In the genomic region with DNA sequence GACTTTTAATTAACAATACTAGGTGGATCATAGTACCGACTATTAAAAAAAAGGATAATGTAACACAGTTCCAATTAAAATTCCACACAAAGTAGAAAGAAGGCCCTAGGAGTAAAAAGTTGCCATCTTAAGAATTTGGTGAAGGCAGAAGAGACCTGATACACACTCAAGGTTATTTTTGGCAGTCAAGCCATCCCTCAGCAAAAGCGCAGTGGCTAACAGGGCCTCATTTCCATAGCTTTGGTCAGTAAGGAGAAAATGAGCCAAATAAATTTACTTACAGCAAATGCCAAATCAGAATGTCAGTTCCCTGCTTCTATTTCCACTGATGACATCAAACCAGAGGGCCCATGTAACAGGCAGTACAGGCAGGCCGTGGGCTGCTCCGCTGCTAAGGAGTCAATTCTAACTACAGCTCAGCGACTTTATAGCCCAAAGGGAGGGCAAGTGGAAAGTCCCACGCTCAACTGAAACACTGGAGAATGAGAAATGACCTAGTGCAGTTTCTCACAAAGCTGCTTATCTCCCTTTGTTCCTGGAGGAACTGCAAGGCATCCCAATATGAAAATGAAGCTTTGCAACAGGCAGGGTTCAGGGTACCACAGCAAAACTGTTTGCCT, we compare ENCODE assay signal across 9 cellular contexts. TPM values are rescaled to one million over a fixed set of nuclear protein-coding genes. Genes with fewer than 3 reads are reported as not detected.
DNase-seq lines count a peak whose midpoint lies in the region; ATAC-seq and TF ChIP-seq lines count a peak whose summit lies in the region.
"Had no signal": no experiment of that assay in that cellular context is flagged by ENCODE, and none has a peak within 500 bp of the region (broad histone marks: within the 10 kb centered on the region; RNA-seq: fewer than 3 reads in every experiment).

No MANE protein-coding gene starts in this region.

- H3K27ac ChIP-seq in subcutaneous abdominal adipose tissue (ENCODE audit: low read depth, low read length) (peak overlapping the region; percentile 11), RWPE1 (no peak overlapping the region)

- no peaks in the 10 kb centered on the region for H3K27me3 ChIP-seq in subcutaneous abdominal adipose tissue (ENCODE audit: control insufficient read depth in 5 of 5, insufficient read depth in 4 of 5, low read length in 5 of 5)
- H3K27me3 ChIP-seq: adrenal gland had no signal

- no peak for TF ChIP-seq CTCF in RWPE1 (conservative IDR thresholded peaks at IDR 0.05; ENCODE audit: low read depth)

- CTCF ChIA-PET in RWPE1 (lab: Yijun Ruan, JAX) = no interaction called here

- peak overlapping the region; percentile 1 for H3K4me3 Mint-ChIP-seq in activated naive CD8-positive, alpha-beta T cell treated with anti-CD3 and anti-CD28 coated beads for 36 hours
- H3K4me3 Mint-ChIP-seq in memory B cell = peak overlapping the region; percentile 51

- H3K27ac Mint-ChIP-seq in activated naive CD8-positive, alpha-beta T cell treated with anti-CD3 and anti-CD28 coated beads for 36 hours = peak overlapping the region; percentile 68
- H3K27ac Mint-ChIP-seq in memory B cell = peak overlapping the region; percentile 75

- POLR2A ChIA-PET in RWPE1 (lab: Yijun Ruan, JAX; ENCODE audit: low non-redundant PET) = no interaction called here

- peaks cover 61% of the 10 kb centered on the region for H3K4me1 Mint-ChIP-seq in activated naive CD8-positive, alpha-beta T cell treated with anti-CD3 and anti-CD28 coated beads for 36 hours
- peaks cover 53% of the 10 kb centered on the region for H3K4me1 Mint-ChIP-seq in memory B cell

- H3K9me3 Mint-ChIP-seq in activated naive CD8-positive, alpha-beta T cell treated with anti-CD3 and anti-CD28 coated beads for 36 hours = no peaks in the 10 kb centered on the region
- no peaks in the 10 kb centered on the region for H3K9me3 Mint-ChIP-seq in memory B cell

- peak overlapping the region in 1 of 5 donors; percentile 27 for H3K9ac ChIP-seq in subcutaneous abdominal adipose tissue (ENCODE audit: low read length in 5 of 5)

- H3K27me3 Mint-ChIP-seq in activated naive CD8-positive, alpha-beta T cell treated with anti-CD3 and anti-CD28 coated beads for 36 hours = no peaks in the 10 kb centered on the region
- H3K27me3 Mint-ChIP-seq in memory B cell = no peaks in the 10 kb centered on the region

- H3K36me3 Mint-ChIP-seq in activated naive CD8-positive, alpha-beta T cell treated with anti-CD3 and anti-CD28 coated beads for 36 hours = peaks cover 48% of the 10 kb centered on the region
- peaks cover 18% of the 10 kb centered on the region for H3K36me3 Mint-ChIP-seq in memory B cell

- peaks cover 0 to 54% (median 48%) of the 10 kb centered on the region in 5 donors for H3K4me1 ChIP-seq in subcutaneous abdominal adipose tissue (ENCODE audit: control insufficient read depth in 5 of 5, insufficient read depth in 5 of 5, low read length in 5 of 5)

- no peaks in the 10 kb centered on the region for H3K9me3 ChIP-seq in subcutaneous abdominal adipose tissue (ENCODE audit: control insufficient read depth in 5 of 5, low read length in 5 of 5)
- H3K9me3 ChIP-seq: adrenal gland had no signal

- peak; percentile 41 for DNase-seq in stimulated activated naive CD4-positive, alpha-beta T cell treated with Interleukin-2 at 50 U/mL for 16 hours (lab: John Stamatoyannopoulos, UW)
- no peak for DNase-seq in stimulated activated naive CD4-positive, alpha-beta T cell (lab: John Stamatoyannopoulos, UW)
- DNase-seq in activated naive CD8-positive, alpha-beta T cell treated with anti-CD3 and anti-CD28 coated beads for 36 hours = peak; percentile 62
- DNase-seq in memory B cell (ENCODE audit: low spot score in 2 of 2) = peak in 1 of 2 donors; percentile 23
- DNase-seq in RWPE1 (ENCODE audit: low spot score) = no peak
- no peak for DNase-seq in NCI-H2227 treated with DMSO at 0.1 percent for 48 hours (lab: John Stamatoyannopoulos, UW)

- ATAC-seq in HG03460 (IDR thresholded peaks at IDR 0.05; ENCODE audit: unreplicated experiment) = peak; percentile 72
- peak; percentile 89 for ATAC-seq in memory B cell (ENCODE audit: low read depth)

- H3K4me3 ChIP-seq in subcutaneous abdominal adipose tissue (ENCODE audit: low read depth in 1 of 5, low read length in 5 of 5) = peak overlapping the region in 2 of 5 donors; percentile 13 to 14
- H3K4me3 ChIP-seq: adrenal gland had no signal

- peaks cover 19 to 24% (median 23%) of the 10 kb centered on the region in 5 donors for H3K36me3 ChIP-seq in subcutaneous abdominal adipose tissue (ENCODE audit: control insufficient read depth in 5 of 5, insufficient read depth in 5 of 5, low read length in 5 of 5)

RNA-seq across cellular contexts. Expression of a gene that starts 6.3 kb away (rescaled TPM):
- 10 to 100 TPM; 65.3 to 72.7 TPM for total RNA-seq in activated naive CD8-positive, alpha-beta T cell treated with anti-CD3 and anti-CD28 coated beads for 36 hours

RNA-seq across cellular contexts. Expression of a gene that starts 26.2 kb away (rescaled TPM):
- under 1 TPM; 0.06 to 0.08 TPM for total RNA-seq in activated naive CD8-positive, alpha-beta T cell treated with anti-CD3 and anti-CD28 coated beads for 36 hours

Comparison
In these comparisons a context has a peak if more than half of its experiments do, and no peak if none do; other contexts are left out.
1. DNase-seq: peak in stimulated activated naive CD4-positive, alpha-beta T cell treated with Interleukin-2 at 50 U/mL for 16 hours (single experiment) and activated naive CD8-positive, alpha-beta T cell treated with anti-CD3 and anti-CD28 coated beads for 36 hours (single experiment); none in stimulated activated naive CD4-positive, alpha-beta T cell (0 of 6), RWPE1 (single experiment) and NCI-H2227 treated with DMSO at 0.1 percent for 48 hours (single experiment).